ENCODE assay signal across 2 cellular contexts in the genomic region with DNA sequence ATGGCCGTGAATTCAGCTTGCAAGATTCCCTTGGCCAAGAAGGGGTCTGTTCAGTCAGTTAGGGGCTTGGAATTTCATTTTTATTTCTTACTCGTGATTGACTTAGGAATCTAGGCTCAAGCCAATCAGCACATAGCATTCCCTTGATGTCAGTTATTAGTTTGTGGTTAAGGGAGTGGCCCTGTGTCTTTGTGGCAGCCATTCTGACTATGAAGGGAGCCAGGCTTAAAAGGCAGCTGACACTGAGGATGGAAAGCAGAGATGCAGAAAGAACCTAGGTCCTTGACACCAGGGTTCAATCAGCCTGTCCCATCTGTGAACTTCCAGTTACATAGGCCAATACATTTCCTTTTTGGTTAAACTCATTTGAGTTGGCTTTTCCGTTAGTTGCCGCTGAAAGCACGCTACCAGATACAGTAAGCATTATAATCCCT.
TF ChIP-seq lines count a peak whose summit lies in the region.

No MANE protein-coding gene starts in this region.

TF ChIP-seq in liver, 16 proteins besides CTCF, POLR2A, EP300 and RAD21:
- TF ChIP-seq SP1 (IDR thresholded peaks at IDR 0.05) (peak; percentile 10), EGR1 (IDR thresholded peaks at IDR 0.05; ENCODE audit: low read depth in 2 of 2) (no peak), RXRA (IDR thresholded peaks at IDR 0.05) (peak; percentile 40 to 56), ZBTB33 (IDR thresholded peaks at IDR 0.05) (no peak)
TF ChIP-seq in liver: peak in this region for 2.

TF ChIP-seq in HepG2, 621 proteins besides CTCF, POLR2A, EP300 and RAD21:
- TF ChIP-seq ATF3 (CRISPR knock-in tag; IDR thresholded peaks at IDR 0.05) (no peak), ZNF207 (IDR thresholded peaks at IDR 0.05; ENCODE audit: borderline replicate concordance) (no peak), FOXK1 (CRISPR knock-in tag; IDR thresholded peaks at IDR 0.05; ENCODE audit: borderline replicate concordance, low read depth) (no peak), ZMYM4 (CRISPR knock-in tag; IDR thresholded peaks at IDR 0.05) (no peak)
